14 cellular contexts compared by ENCODE assay signal in the genomic region with DNA sequence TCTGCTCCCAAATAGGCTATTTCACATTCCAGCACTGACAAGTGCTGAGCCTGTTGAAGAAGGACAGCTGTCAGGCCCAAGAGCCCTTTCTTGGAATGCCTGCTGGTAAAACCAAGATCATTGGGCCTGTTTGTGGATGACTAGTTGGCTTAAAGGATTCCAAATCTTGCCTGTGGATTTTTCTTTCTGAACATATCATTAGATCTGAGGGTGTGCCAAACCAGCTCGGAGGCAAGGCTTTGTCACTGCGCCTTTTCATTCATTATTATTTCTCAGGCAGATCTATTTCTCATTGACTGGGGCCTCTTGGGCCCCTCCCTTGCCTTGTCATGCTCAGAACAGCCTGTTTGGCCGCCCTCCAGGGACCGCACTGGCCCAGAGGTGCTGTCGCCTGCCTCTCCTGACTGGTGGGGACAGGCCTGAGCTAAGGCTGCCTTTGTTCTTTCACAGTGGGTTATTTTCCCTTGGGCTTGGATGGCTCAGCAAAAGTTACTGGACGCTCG.
DNase-seq lines count a peak whose midpoint lies in the region; ATAC-seq, FAIRE-seq and TF ChIP-seq lines count a peak whose summit lies in the region.
"Had no signal": no experiment of that assay in that cellular context is flagged by ENCODE, and none has a peak within 500 bp of the region (broad histone marks: within the 10 kb centered on the region; RNA-seq: fewer than 3 reads in every experiment).

No MANE protein-coding gene starts in this region.

- H3K9me3 ChIP-seq in left lung (no peaks in the 10 kb centered on the region), spleen (no peaks in the 10 kb centered on the region)
- H3K9me3 ChIP-seq: testis had no signal

- no peak for TF ChIP-seq POLR2A in spleen (IDR thresholded peaks at IDR 0.05)
- no peak for TF ChIP-seq POLR2A in H54 (IDR thresholded peaks at IDR 0.05; ENCODE audit: low read depth, low read length)

- peaks cover 3% of the 10 kb centered on the region for H3K27me3 Mint-ChIP-seq in type B pancreatic cell

- peaks cover 4% of the 10 kb centered on the region for H3K36me3 Mint-ChIP-seq in type B pancreatic cell

- TF ChIP-seq CTCF in dorsolateral prefrontal cortex (IDR thresholded peaks at IDR 0.05 in 54 of 56, conservative IDR thresholded peaks at IDR 0.05 in 2 of 56; ENCODE audit: low read depth in 1 of 56, partially characterized antibody in 56 of 56) = peak in 3 of 56 donors; percentile 7 to 27 (median 23)
- TF ChIP-seq CTCF in left lung (IDR thresholded peaks at IDR 0.05) = no peak
- TF ChIP-seq CTCF in type B pancreatic cell (conservative IDR thresholded peaks at IDR 0.05) = no peak
- no peak for TF ChIP-seq CTCF in spleen (IDR thresholded peaks at IDR 0.05 in 8 of 11, conservative IDR thresholded peaks at IDR 0.05 in 3 of 11)

- peak overlapping the region in 11 of 59 donors; percentile 0 to 47 (median 12) for H3K4me3 ChIP-seq in dorsolateral prefrontal cortex
- no peak overlapping the region for H3K4me3 ChIP-seq in left lung
- H3K4me3 ChIP-seq in spleen = no peak overlapping the region
- H3K4me3 ChIP-seq: testis had no signal

- H3K4me3 Mint-ChIP-seq in type B pancreatic cell = no peak overlapping the region

- no peaks in the 10 kb centered on the region for H3K36me3 ChIP-seq in left lung
- no peaks in the 10 kb centered on the region for H3K36me3 ChIP-seq in spleen

- intact Hi-C loops in dorsolateral prefrontal cortex (cut with DNase I) (loop anchor here in 1 of 2 donors (5.0 to 10.0 kb wide), 3 partner anchors 119 to 299 kb away; a partner anchor contains a TSS), left lung (cut with DNase I) (no loop called here), spleen (cut with DNase I; ENCODE audit: low total_unique reads) (no loop called here)

- H3K4me1 Mint-ChIP-seq in type B pancreatic cell (ENCODE audit: unreplicated experiment) = peaks cover 18% of the 10 kb centered on the region

- peak overlapping the region; percentile 84 for H3K27ac Mint-ChIP-seq in type B pancreatic cell
- H3K27ac Mint-ChIP-seq: activated T-helper 2 cell treated with anti-CD3 and anti-CD28 coated beads, Interferon-gamma antibody, Interleukin-2, Interleukin-4, amounts not matched to agents 10 μg/mL and 5 μg/mL and 100 μg/mL, durations not matched to agents 14 hours and 24 hours and 36 hours had no signal

- no peaks in the 10 kb centered on the region for H3K27me3 ChIP-seq in dorsolateral prefrontal cortex
- no peaks in the 10 kb centered on the region for H3K27me3 ChIP-seq in left lung
- no peaks in the 10 kb centered on the region for H3K27me3 ChIP-seq in spleen (replicated peaks in 1 of 7)
- H3K27me3 ChIP-seq: testis had no signal

- H3K4me1 ChIP-seq in left lung (peaks cover 0 to 3% of the 10 kb centered on the region in 2 donors), spleen (peaks cover 0 to 24% (median 0%) of the 10 kb centered on the region in 6 donors)

- H3K9me3 Mint-ChIP-seq in type B pancreatic cell = peaks cover 8% of the 10 kb centered on the region
- H3K9me3 Mint-ChIP-seq: activated T-helper 2 cell treated with anti-CD3 and anti-CD28 coated beads, Interferon-gamma antibody, Interleukin-2, Interleukin-4, amounts not matched to agents 10 μg/mL and 5 μg/mL and 100 μg/mL, durations not matched to agents 14 hours and 24 hours and 36 hours had no signal

- no peak for FAIRE-seq in H54 (lab: Jason Lieb, UNC)
- FAIRE-seq: G401.6 had no signal

- DNase-seq in DMS 273 (lab: John Stamatoyannopoulos, UW; ENCODE audit: unreplicated experiment) (peak; percentile 2), DMS 273 treated with DMSO at 0.1 percent for 48 hours (lab: John Stamatoyannopoulos, UW) (no peak), dorsolateral prefrontal cortex (peak in 9 of 10 donors; percentile 54 to 84 (median 71)), left lung (peak in 1 of 2 donors; percentile 75), type B pancreatic cell (ENCODE audit: extremely low spot score, unreplicated experiment) (no peak), dedifferentiated amniotic fluid mesenchymal stem cell (ENCODE audit: extremely low spot score) (no peak), spleen (no peak), H54 (ENCODE audit: insufficient read length, low spot score) (no peak)
- DNase-seq: effector memory CD4-positive, alpha-beta T cell; NCI-H526 treated with DMSO at 0.1 percent for 48 hours; testis had no signal

- ATAC-seq in left lung = peak; percentile 74

- WGBS in spleen, 5 donors = 91 to 93% (median 93%) methylated on average over 7 of the region's 7 CpGs

- H3K27ac ChIP-seq in dorsolateral prefrontal cortex = peak overlapping the region in 35 of 59 donors; percentile 1 to 77 (median 44)
- no peak overlapping the region for H3K27ac ChIP-seq in left lung
- H3K27ac ChIP-seq in spleen = no peak overlapping the region
- H3K27ac ChIP-seq: 22Rv1, testis had no signal

Comparison
In these comparisons a context has a peak if more than half of its experiments do, and no peak if none do; other contexts are left out.
1. DNase-seq: peak in DMS 273 (single experiment) and dorsolateral prefrontal cortex (9 of 10); none in DMS 273 treated with DMSO at 0.1 percent for 48 hours (single experiment), type B pancreatic cell (single experiment), dedifferentiated amniotic fluid mesenchymal stem cell (single experiment), spleen (single experiment) and H54 (single experiment).
2. H3K27ac ChIP-seq: peak in dorsolateral prefrontal cortex (35 of 59); none in left lung (0 of 2) and spleen (0 of 8).